15 cellular contexts compared by ENCODE assay signal in genomic region chr1:197781998-197782718, GRCh38. TPM values are rescaled to one million over a fixed set of nuclear protein-coding genes. Genes with fewer than 3 reads are reported as not detected.
A peak's percentile ranks its signal among the peaks of the same experiment; 100 is the strongest.
DNase-seq lines count a peak whose midpoint lies in the region; ATAC-seq, FAIRE-seq and TF ChIP-seq lines count a peak whose summit lies in the region.
"Had no signal": no experiment of that assay in that cellular context is flagged by ENCODE, and none has a peak within 500 bp of the region (broad histone marks: within the 10 kb centered on the region; RNA-seq: fewer than 3 reads in every experiment).

No MANE protein-coding gene starts in this region.

- DNase-seq in CD1c-positive myeloid dendritic cell (ENCODE audit: extremely low spot score) (peak; percentile 31), mesendoderm (peak; percentile 4), NCI-H1436 (lab: John Stamatoyannopoulos, UW) (no peak), thyroid gland (no peak)
- DNase-seq: activated naive CD4-positive, alpha-beta T cell treated with Interleukin-2 at 50 U/mL for 16 hours; cerebellar nuclear complex; GF-D8; head of caudate nucleus; NCI-H226; pancreas had no signal

- H2BK5ac ChIP-seq in mesendoderm (ENCODE audit: low read length) = no peak overlapping the region

- no peak overlapping the region for H3K18ac ChIP-seq in mesendoderm (ENCODE audit: low read length)

- WGBS in mesendoderm (ENCODE audit: extremely low coverage, insufficient coverage, low lambda C conversion rate) = no CpG with 5 or more reads among the region's 2 CpGs
- 83 to 93% methylated on average over 2 of the region's 2 CpGs for WGBS in thyroid gland, 2 donors

- no peak overlapping the region for H3K4ac ChIP-seq in mesendoderm (ENCODE audit: low read depth, low read length)

- H4K5ac ChIP-seq in mesendoderm (ENCODE audit: low read length) = no peak overlapping the region

- intact Hi-C loops in thyroid gland (cut with DNase I) = no loop called here

- H3K36me3 ChIP-seq in OCI-LY3 (replicated peaks; ENCODE audit: low read depth, low read length) (peaks cover 10% of the 10 kb centered on the region), mesendoderm (ENCODE audit: control insufficient read depth, insufficient read depth, low read length) (no peaks in the 10 kb centered on the region), thyroid gland (no peaks in the 10 kb centered on the region)
- H3K36me3 ChIP-seq: BLaER1, pancreas had no signal

- H3K4me2 ChIP-seq in OCI-LY3 (ENCODE audit: low read length) (peak overlapping the region; percentile 57), mesendoderm (ENCODE audit: low read length) (no peak overlapping the region)
- H3K4me2 ChIP-seq: BLaER1 had no signal

- TF ChIP-seq CTCF in OCI-LY3 (IDR thresholded peaks at IDR 0.05; ENCODE audit: low read depth, low read length) = no peak
- TF ChIP-seq CTCF in thyroid gland (IDR thresholded peaks at IDR 0.05) = no peak

- ATAC-seq in HG03354 (IDR thresholded peaks at IDR 0.05; ENCODE audit: poor library complexity, severe bottlenecking, unreplicated experiment) (no peak), HG03139 (IDR thresholded peaks at IDR 0.05; ENCODE audit: unreplicated experiment) (no peak)

- no peak overlapping the region for H2AK5ac ChIP-seq in mesendoderm (ENCODE audit: low read length)

- H3K4me3 ChIP-seq in OCI-LY3 (ENCODE audit: low read length) = no peak overlapping the region
- H3K4me3 ChIP-seq in mesendoderm (ENCODE audit: low read length) = no peak overlapping the region
- H3K4me3 ChIP-seq in thyroid gland (replicated peaks in 1 of 3) = no peak overlapping the region
- H3K4me3 ChIP-seq: BLaER1, pancreas had no signal

- TF ChIP-seq POLR2A in thyroid gland (IDR thresholded peaks at IDR 0.05) = no peak

- H3K9ac ChIP-seq in OCI-LY3 (ENCODE audit: low read length) = no peak overlapping the region; the same call in 1 of the 2 replicates
- H3K9ac ChIP-seq in mesendoderm (ENCODE audit: low read length) = no peak overlapping the region
- H3K9ac ChIP-seq: BLaER1 had no signal

- no peak overlapping the region for H2BK120ac ChIP-seq in mesendoderm (ENCODE audit: low read depth, low read length)

- no peaks in the 10 kb centered on the region; the same call in 1 of the 2 replicates for H3K9me3 ChIP-seq in OCI-LY3 (ENCODE audit: insufficient read depth, low read length)
- no peaks in the 10 kb centered on the region for H3K9me3 ChIP-seq in thyroid gland
- H3K9me3 ChIP-seq: BLaER1, pancreas had no signal

- H2BK15ac ChIP-seq in mesendoderm (replicated peaks; ENCODE audit: low read depth) = no peak overlapping the region

- no peaks in the 10 kb centered on the region for H4K20me1 ChIP-seq in OCI-LY3 (ENCODE audit: insufficient read depth, low read length)
- H4K20me1 ChIP-seq: BLaER1 had no signal

- no peak overlapping the region for H4K8ac ChIP-seq in mesendoderm (ENCODE audit: low read depth, low read length)

- H3K79me2 ChIP-seq in OCI-LY3 (ENCODE audit: low read length) (no peaks in the 10 kb centered on the region), mesendoderm (ENCODE audit: control insufficient read depth, insufficient read depth, low read length) (no peaks in the 10 kb centered on the region)

- H3K4me1 ChIP-seq in OCI-LY3 (ENCODE audit: low read length) (peaks cover 46% of the 10 kb centered on the region), mesendoderm (ENCODE audit: control insufficient read depth, low read depth, low read length) (no peaks in the 10 kb centered on the region), thyroid gland (no peaks in the 10 kb centered on the region)

- H2AFZ ChIP-seq in OCI-LY3 (ENCODE audit: low read depth, low read length) = peak overlapping the region; percentile 30; the same call in 1 of the 2 replicates

- H3K56ac ChIP-seq in mesendoderm (ENCODE audit: low read length) = no peak overlapping the region

- FAIRE-seq in colon (lab: Jason Lieb, UNC) = peak; percentile 33
- FAIRE-seq: pancreas had no signal

- H3K23ac ChIP-seq in mesendoderm (ENCODE audit: low read length) = no peak overlapping the region

- no peaks in the 10 kb centered on the region for H3K27me3 ChIP-seq in OCI-LY3 (ENCODE audit: low read depth, low read length)
- no peaks in the 10 kb centered on the region for H3K27me3 ChIP-seq in mesendoderm (ENCODE audit: insufficient read depth, low read length, poor library complexity)
- H3K27me3 ChIP-seq in thyroid gland = no peaks in the 10 kb centered on the region
- H3K27me3 ChIP-seq: BLaER1, pancreas had no signal

- H3K27ac ChIP-seq in OCI-LY3 (ENCODE audit: low read length) (peak overlapping the region; percentile 64), mesendoderm (ENCODE audit: low read depth, low read length) (no peak overlapping the region), thyroid gland (no peak overlapping the region)
- H3K27ac ChIP-seq: BLaER1 had no signal

- H3K79me1 ChIP-seq in mesendoderm (ENCODE audit: low read length) = no peaks in the 10 kb centered on the region

RNA-seq across cellular contexts. Expression of gene DENND1B, which starts 6.9 kb away (rescaled TPM):
- 1.2 TPM for polyA plus RNA-seq in mesendoderm (2013, experiment 1 of 2)
- polyA plus RNA-seq in mesendoderm (2013, experiment 2 of 2) = 1.2 TPM
- total RNA-seq in thyroid gland = 10 to 100 TPM; 17.5 to 32.3 (median 27.8) TPM

Comparison
In these comparisons a context has a peak if more than half of its experiments do, and no peak if none do; other contexts are left out.
1. DNase-seq: peak in CD1c-positive myeloid dendritic cell (single experiment) and mesendoderm (single experiment); none in NCI-H1436 (single experiment) and thyroid gland (0 of 2).